ENCODE assay signal across 7 cellular contexts in the genomic region with DNA sequence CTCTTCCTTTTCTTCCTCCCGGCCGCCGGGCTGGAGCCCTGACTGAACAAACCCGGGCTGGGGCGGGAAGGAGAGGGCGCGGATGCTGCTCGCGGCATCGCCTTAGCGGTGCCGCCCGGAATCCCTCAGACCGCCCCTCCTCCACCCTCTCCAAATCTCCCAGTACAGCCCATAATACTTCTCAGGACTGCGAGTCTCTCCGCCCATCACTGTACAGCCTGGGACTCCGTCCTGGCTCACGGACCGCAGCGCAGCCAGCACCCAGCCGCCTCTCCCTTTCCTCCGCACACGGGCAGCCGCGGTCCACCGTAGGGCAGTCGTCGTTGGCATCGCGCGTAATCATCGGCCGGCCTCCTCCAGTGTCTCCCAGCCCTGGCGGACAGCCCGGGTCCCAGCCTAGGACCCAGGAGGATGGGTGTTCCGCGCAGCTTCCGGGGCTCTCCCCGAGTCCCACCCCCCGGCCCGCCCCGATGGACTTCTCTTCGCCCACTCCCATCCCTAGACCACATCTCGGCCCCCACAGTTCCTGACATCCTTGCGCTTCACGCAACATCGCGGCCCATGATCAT. TPM values are rescaled to one million over a fixed set of nuclear protein-coding genes. Genes with fewer than 3 reads are reported as not detected.
DNase-seq lines count a peak whose midpoint lies in the region; ATAC-seq and TF ChIP-seq lines count a peak whose summit lies in the region.
"Not testable (repeated sequence)": the region's sequence is repeated elsewhere in the genome, so short reads cannot be mapped to it uniquely, and the experiment has no call there.

No MANE protein-coding gene starts in this region.

- not testable (repeated sequence) for H3K9me2 ChIP-seq in PC-3 (replicated peaks; ENCODE audit: low read length)

- H4K20me1 ChIP-seq in PC-3 (ENCODE audit: low read length): not testable (repeated sequence)

- TF ChIP-seq EP300 in sigmoid colon (IDR thresholded peaks at IDR 0.05): not testable (repeated sequence)

- not testable (repeated sequence) for BruUV-seq in PC-3 (replicated peaks; lab: Mats Ljungman, UMichigan)

- CTCF ChIA-PET in PC-3 (lab: Charles Lee): not testable (repeated sequence)

- not testable (repeated sequence) for TF ChIP-seq CTCF in PC-3 (conservative IDR thresholded peaks at IDR 0.05; ENCODE audit: low read depth, low read length); epithelial cell of esophagus (IDR thresholded peaks at IDR 0.05; ENCODE audit: insufficient read depth, low read depth, low read length, missing control alignments); left lung (IDR thresholded peaks at IDR 0.05); sigmoid colon (IDR thresholded peaks at IDR 0.05)

- H3K4me3 ChIP-seq in PC-3 (ENCODE audit: low read length): not testable (repeated sequence)
- peak overlapping the region; percentile 40 for H3K4me3 ChIP-seq in epithelial cell of esophagus (ENCODE audit: low read length)
- H3K4me3 ChIP-seq in left lung: peak overlapping the region in 1 of 2 donors; percentile 37
- H3K4me3 ChIP-seq in sigmoid colon: peak overlapping the region; percentile 43 to 50 (median 46)

- TF ChIP-seq POLR2A in sigmoid colon (IDR thresholded peaks at IDR 0.05): not testable (repeated sequence)

- H3K27ac ChIP-seq in PC-3 (ENCODE audit: low read length): not testable (repeated sequence)
- H3K27ac ChIP-seq in left lung (peak overlapping the region in 1 of 2 donors; percentile 63), sigmoid colon (peak overlapping the region; percentile 72 to 83 (median 81))

- ATAC-seq in GM18909 (IDR thresholded peaks at IDR 0.05; ENCODE audit: poor library complexity, unreplicated experiment): peak; percentile 2
- peak; percentile 2 for ATAC-seq in HG02885 (IDR thresholded peaks at IDR 0.05; ENCODE audit: poor library complexity, unreplicated experiment)
- ATAC-seq in PC-3: peak; percentile 26
- ATAC-seq in left lung: peak; percentile 40

- H3K9ac ChIP-seq in PC-3 (ENCODE audit: low read length): not testable (repeated sequence)

- intact Hi-C loops in PC-3 (cut with micrococcal nuclease); left lung (cut with DNase I); sigmoid colon (cut with DNase I): not testable (repeated sequence)

- H3K4me1 ChIP-seq in PC-3 (ENCODE audit: insufficient read depth, low read length); left lung; sigmoid colon: not testable (repeated sequence)

- not testable (repeated sequence) for H3K9me3 ChIP-seq in PC-3 (ENCODE audit: low read length); left lung; sigmoid colon

- H2AFZ ChIP-seq in PC-3 (ENCODE audit: low read length): not testable (repeated sequence)

- not testable (repeated sequence) for H3F3A ChIP-seq in PC-3 (ENCODE audit: low read length, unreplicated experiment)

- H3K27me3 ChIP-seq in PC-3 (ENCODE audit: low read length); left lung; sigmoid colon: not testable (repeated sequence)

- H3K79me2 ChIP-seq in PC-3 (ENCODE audit: low read length): not testable (repeated sequence)

- not testable (repeated sequence) for DNase-seq in PC-3; epithelial cell of esophagus (ENCODE audit: low read depth)
- peak; percentile 61 for DNase-seq in activated effector memory CD4-positive, alpha-beta T cell treated with anti-CD3 and anti-CD28 coated beads, Interleukin-2, amount 50 U/mL, for 16 hours
- DNase-seq in left lung (peak in 1 of 2 donors; percentile 20), sigmoid colon (peak; percentile 59)

- 0% methylated on average over 3 of the region's 48 CpGs; no CpG with 5 or more reads in 1 of the 2 donors for WGBS in sigmoid colon, 2 donors

- H3K36me3 ChIP-seq in PC-3 (ENCODE audit: low read depth, low read length); left lung; sigmoid colon: not testable (repeated sequence)

- POLR2A ChIA-PET in PC-3 (lab: Charles Lee; ENCODE audit: unreplicated experiment): not testable (repeated sequence)

- not testable (repeated sequence) for H3K4me2 ChIP-seq in PC-3 (ENCODE audit: low read length)

RNA-seq across cellular contexts. Expression of gene SRGAP2C, which starts 0.4 kb away (rescaled TPM):
- 6.6 and 7.6 TPM in 2 replicates for total RNA-seq in PC-3 (2014; rRNA removed)
- 10 to 100 TPM; 23.4 to 28.1 TPM for total RNA-seq in left lung
- 10 to 100 TPM; 20.9 to 26.0 (median 23.9) TPM for total RNA-seq in sigmoid colon
- polyA plus RNA-seq in sigmoid colon: 1 to 10 TPM in 2 of 3 donors, under 1 TPM in 1; 0.92 to 3.2 (median 1.2) TPM

RNA-seq across cellular contexts. Expression of gene FAM72B, which starts 1.1 kb away (rescaled TPM):
- total RNA-seq in PC-3 (2014; rRNA removed) (11.1 and 11.6 TPM in 2 replicates), left lung (1 to 10 TPM; 1.1 to 1.4 TPM), sigmoid colon (under 1 TPM; 0.16 to 0.83 (median 0.31) TPM)
- polyA plus RNA-seq in sigmoid colon: 1 to 10 TPM in 1 of 3 donors, under 1 TPM in 1, not detected in 1; 0.60 to 2.6 TPM
